Comparison of ENCODE assay signal across 14 cellular contexts in genomic region chr17:8337802-8338744, GRCh38. TPM values are rescaled to one million over a fixed set of nuclear protein-coding genes. Genes with fewer than 3 reads are reported as not detected.
DNase-seq lines count a peak whose midpoint lies in the region; ATAC-seq and TF ChIP-seq lines count a peak whose summit lies in the region.
"Had no signal": no experiment of that assay in that cellular context is flagged by ENCODE, and none has a peak within 500 bp of the region (broad histone marks: within the 10 kb centered on the region; RNA-seq: fewer than 3 reads in every experiment).

No MANE protein-coding gene starts in this region.

- no peaks in the 10 kb centered on the region for H3K9me3 Mint-ChIP-seq in activated naive CD4-positive, alpha-beta T cell treated with anti-CD3 and anti-CD28 coated beads for 36 hours
- H3K9me3 Mint-ChIP-seq: effector memory CD8-positive, alpha-beta T cell had no signal

- H3K4me3 Mint-ChIP-seq in activated naive CD4-positive, alpha-beta T cell treated with anti-CD3 and anti-CD28 coated beads for 36 hours: no peak overlapping the region

- H3K27ac ChIP-seq in OCI-LY1 (ENCODE audit: low read depth, low read length, poor library complexity, severe bottlenecking): no peak overlapping the region
- H3K27ac ChIP-seq in subcutaneous abdominal adipose tissue (ENCODE audit: low read depth, low read length): no peak overlapping the region

- intact Hi-C loops in activated naive CD4-positive, alpha-beta T cell treated with anti-CD3 and anti-CD28 coated beads for 36 hours (cut with micrococcal nuclease): no loop called here

- H3K36me3 Mint-ChIP-seq in activated naive CD4-positive, alpha-beta T cell treated with anti-CD3 and anti-CD28 coated beads for 36 hours (ENCODE audit: low read depth): no peaks in the 10 kb centered on the region

- CTCF ChIA-PET in activated naive CD4-positive, alpha-beta T cell treated with anti-CD3 and anti-CD28 coated beads for 36 hours (lab: Charles Lee): interaction anchor here (0.8 to 1.8 kb wide), 3 partner anchors 12 to 245 kb away, joined by 4 to 10 read pairs (median 4); no protein-coding TSS in a partner anchor

- no peak overlapping the region for H3K4me3 ChIP-seq in OCI-LY1 (ENCODE audit: low read depth, low read length, poor library complexity, severe bottlenecking)
- H3K4me3 ChIP-seq in fibroblast of the aortic adventitia (ENCODE audit: low read depth, low read length): no peak overlapping the region
- peak overlapping the region in 3 of 5 donors; percentile 25 to 42 (median 32) for H3K4me3 ChIP-seq in subcutaneous abdominal adipose tissue (ENCODE audit: low read depth in 1 of 5, low read length in 5 of 5)

- H3K27me3 Mint-ChIP-seq in activated naive CD4-positive, alpha-beta T cell treated with anti-CD3 and anti-CD28 coated beads for 36 hours (ENCODE audit: low read depth): no peaks in the 10 kb centered on the region

- no peaks in the 10 kb centered on the region for H3K9me3 ChIP-seq in OCI-LY1 (ENCODE audit: low read length)
- H3K9me3 ChIP-seq in subcutaneous abdominal adipose tissue (ENCODE audit: control insufficient read depth in 5 of 5, low read length in 5 of 5): no peaks in the 10 kb centered on the region

- no peak for TF ChIP-seq CTCF in OCI-LY1 (IDR thresholded peaks at IDR 0.05; ENCODE audit: low read length)
- no peak for TF ChIP-seq CTCF in fibroblast of the aortic adventitia (IDR thresholded peaks at IDR 0.05; ENCODE audit: insufficient read depth, low read length)

- 0 out of 2 replicates have a peak overlapping the region, but pooled peaks have one; percentile 14 for H3K4me2 ChIP-seq in OCI-LY1 (ENCODE audit: low read length)

- H2AFZ ChIP-seq in OCI-LY1 (ENCODE audit: low read length): no peak overlapping the region

- no peaks in the 10 kb centered on the region for H3K9me2 ChIP-seq in OCI-LY1 (ENCODE audit: low read depth, low read length)

- H3K36me3 ChIP-seq in OCI-LY1 (ENCODE audit: insufficient read depth, low read length): no peaks in the 10 kb centered on the region
- no peaks in the 10 kb centered on the region for H3K36me3 ChIP-seq in subcutaneous abdominal adipose tissue (ENCODE audit: control insufficient read depth in 5 of 5, insufficient read depth in 5 of 5, low read length in 5 of 5)

- ATAC-seq in HG03196 (IDR thresholded peaks at IDR 0.05; ENCODE audit: unreplicated experiment): no peak
- ATAC-seq: effector memory CD8-positive, alpha-beta T cell; Right ventricle myocardium inferior had no signal

- H4K20me1 ChIP-seq in OCI-LY1 (ENCODE audit: insufficient read depth, low read length): no peaks in the 10 kb centered on the region

- no peaks in the 10 kb centered on the region for H3K79me2 ChIP-seq in OCI-LY1 (ENCODE audit: insufficient read depth, low read length)

- peak overlapping the region; percentile 43 for H3K27ac Mint-ChIP-seq in activated naive CD4-positive, alpha-beta T cell treated with anti-CD3 and anti-CD28 coated beads for 36 hours

- no peaks in the 10 kb centered on the region for H3F3A ChIP-seq in OCI-LY1 (ENCODE audit: insufficient read depth, low read length)

- H3K4me1 ChIP-seq in OCI-LY1 (ENCODE audit: insufficient read depth, low read length, severe bottlenecking) (peaks cover 2% of the 10 kb centered on the region), subcutaneous abdominal adipose tissue (ENCODE audit: control insufficient read depth in 5 of 5, insufficient read depth in 5 of 5, low read length in 5 of 5) (peaks cover 0 to 13% (median 8%) of the 10 kb centered on the region in 5 donors)

- no peak overlapping the region for H3K9ac ChIP-seq in OCI-LY1 (ENCODE audit: low read length)
- H3K9ac ChIP-seq in subcutaneous abdominal adipose tissue (ENCODE audit: low read length in 5 of 5): peak overlapping the region in 1 of 5 donors; percentile 31

- DNase-seq in activated naive CD4-positive, alpha-beta T cell treated with anti-CD3 and anti-CD28 coated beads for 36 hours: peak; percentile 27
- no peak for DNase-seq in activated naive CD4-positive, alpha-beta T cell treated with Interleukin-2 at 50 U/mL for 16 hours
- DNase-seq in fibroblast of the aortic adventitia (ENCODE audit: low read depth): peak; percentile 9
- DNase-seq in DMS114 treated with DMSO at 0.1 percent for 48 hours (lab: John Stamatoyannopoulos, UW; ENCODE audit: unreplicated experiment): no peak
- DNase-seq in epidermal melanocyte (ENCODE audit: insufficient read length, low spot score): no peak
- DNase-seq: activated CD4-positive, alpha-beta T cell treated with anti-CD3 and anti-CD28 coated beads, Interleukin-2, amount 50 U/mL, for 1 hour; effector memory CD8-positive, alpha-beta T cell; NCI-H2029 treated with DMSO at 0.1 percent for 48 hours; stimulated activated CD4-positive, alpha-beta T cell treated with anti-CD3 and anti-CD28 coated beads, Interleukin-2, amount 100 ng/mL, for 48 hours had no signal

- H3K27me3 ChIP-seq in OCI-LY1 (ENCODE audit: insufficient read depth, low read length) (no peaks in the 10 kb centered on the region), subcutaneous abdominal adipose tissue (ENCODE audit: control insufficient read depth in 5 of 5, insufficient read depth in 4 of 5, low read length in 5 of 5) (peaks cover 0 to 3% (median 0%) of the 10 kb centered on the region in 5 donors)

- H3K4me1 Mint-ChIP-seq in activated naive CD4-positive, alpha-beta T cell treated with anti-CD3 and anti-CD28 coated beads for 36 hours (ENCODE audit: low read depth): peaks cover 12% of the 10 kb centered on the region

RNA-seq across cellular contexts. Expression of gene ODF4, which starts 1.6 kb away (rescaled TPM):
- not detected for total RNA-seq in activated naive CD4-positive, alpha-beta T cell treated with anti-CD3 and anti-CD28 coated beads for 36 hours
- not detected in 2 replicates for total RNA-seq in fibroblast of the aortic adventitia (ENCODE audit: low replicate concordance)
- total RNA-seq: Right ventricle myocardium inferior, temporal lobe had no signal

RNA-seq across cellular contexts. Expression of gene ARHGEF15, which starts 28.0 kb away (rescaled TPM):
- total RNA-seq in activated naive CD4-positive, alpha-beta T cell treated with anti-CD3 and anti-CD28 coated beads for 36 hours: not detected
- total RNA-seq in fibroblast of the aortic adventitia (ENCODE audit: low replicate concordance): 0.09 and 0.33 TPM in 2 replicates

RNA-seq across cellular contexts. Expression of gene SLC25A35, which starts 42.9 kb away (rescaled TPM):
- 1 to 10 TPM; 2.3 to 3.2 TPM for total RNA-seq in activated naive CD4-positive, alpha-beta T cell treated with anti-CD3 and anti-CD28 coated beads for 36 hours
- 1.5 and 1.8 TPM in 2 replicates for total RNA-seq in fibroblast of the aortic adventitia (ENCODE audit: low replicate concordance)

RNA-seq across cellular contexts. Expression of gene RPL26, which starts 44.9 kb away (rescaled TPM):
- 1,000 to 10,000 TPM; 3,652 to 3,827 TPM for total RNA-seq in activated naive CD4-positive, alpha-beta T cell treated with anti-CD3 and anti-CD28 coated beads for 36 hours
- 2,801 and 6,665 TPM in 2 replicates for total RNA-seq in fibroblast of the aortic adventitia (ENCODE audit: low replicate concordance)

Comparison
In these comparisons a context has a peak if more than half of its experiments do, and no peak if none do; other contexts are left out.
1. DNase-seq: peak in activated naive CD4-positive, alpha-beta T cell treated with anti-CD3 and anti-CD28 coated beads for 36 hours (single experiment) and fibroblast of the aortic adventitia (single experiment); none in activated naive CD4-positive, alpha-beta T cell treated with Interleukin-2 at 50 U/mL for 16 hours (single experiment), DMS114 treated with DMSO at 0.1 percent for 48 hours (single experiment) and epidermal melanocyte (single experiment).
2. H3K4me3 ChIP-seq: peak in subcutaneous abdominal adipose tissue (3 of 5); none in OCI-LY1 (single experiment) and fibroblast of the aortic adventitia (single experiment).